ENCODE assay signal across 8 cellular contexts in genomic region chr19:30677702-30678101, GRCh38.
"Had no signal": no experiment of that assay in that cellular context is flagged by ENCODE, and none has a peak within 500 bp of the region (broad histone marks: within the 10 kb centered on the region; RNA-seq: fewer than 3 reads in every experiment).

No MANE protein-coding gene starts in this region.

- H3K4me3 Mint-ChIP-seq: GM23338, H9, HFFc6 had no signal

- H3K4me2 ChIP-seq: GM23338 had no signal

- H2AFZ ChIP-seq: GM23248, GM23338 had no signal

- H3K27ac ChIP-seq: GM23248 had no signal

- H3K27ac Mint-ChIP-seq: GM23338, HFFc6 had no signal

- H3K4me1 ChIP-seq: HAP-1 had no signal

- H3K4me3 ChIP-seq: GM23248, GM23338, HAP-1 had no signal

- H3K9ac ChIP-seq: GM23248 had no signal

- H3K36me3 ChIP-seq: HAP-1 had no signal

- DNase-seq: GM23248, GOT3, H7, H9, HCEC 1CT, HFFc6 had no signal

- H3K9me3 ChIP-seq: HAP-1 had no signal

- H3K9me3 Mint-ChIP-seq: GM23338, H9, HFFc6 had no signal
